Comparison of ENCODE assay signal across 31 cellular contexts in genomic region chr22:30925667-30926066, GRCh38.
"Had no signal": no experiment of that assay in that cellular context is flagged by ENCODE, and none has a peak within 500 bp of the region (broad histone marks: within the 10 kb centered on the region; RNA-seq: fewer than 3 reads in every experiment).

No MANE protein-coding gene starts in this region.

- H3K9me3 ChIP-seq: adrenal gland, body of pancreas, breast epithelium, SJCRH30 had no signal

- H3K9ac ChIP-seq: KMS-11 had no signal

- H3K4me2 ChIP-seq: KMS-11, PC-9 had no signal

- H3K27me3 Mint-ChIP-seq: activated CD4-positive, alpha-beta T cell treated with anti-CD3 and anti-CD28 coated beads, Interleukin-2, amount 10 ng/mL, durations not matched to agents 24 days and 14 days; activated CD8-positive, alpha-beta T cell treated with anti-CD3 and anti-CD28 coated beads for 36 hours; activated T-helper 17 cell treated with anti-CD3 and anti-CD28 coated beads, Interleukin-2, amount 50 U/mL, for 72 hours had no signal

- DNase-seq: activated CD4-positive, alpha-beta T cell treated with anti-CD3 and anti-CD28 coated beads, Interleukin-2, amount 10 ng/mL, durations not matched to agents 24 days and 14 days; activated CD4-positive, alpha-beta T cell treated with anti-CD3 and anti-CD28 coated beads, Interleukin-2, amount 50 U/mL, for 4 hours; activated CD8-positive, alpha-beta T cell treated with anti-CD3 and anti-CD28 coated beads for 36 hours; activated effector memory CD4-positive, alpha-beta T cell treated with anti-CD3 and anti-CD28 coated beads, Interleukin-2, amount 50 U/mL, for 16 hours; activated naive CD4-positive, alpha-beta T cell; activated T-cell treated with anti-CD3 and anti-CD28 coated beads for 4 hours; activated T-cell treated with anti-CD3 and anti-CD28 coated beads, Interleukin-2, amount 50 U/mL, for 48 hours; body of pancreas; caudate nucleus; cerebellar nuclear complex; NCI-H1092 treated with DMSO at 0.1 percent for 48 hours; NCI-H1417; NCI-H146; NCI-H187; NCI-H2029 treated with DMSO at 0.1 percent for 48 hours; NCI-H2107; NCI-H2171; NCI-H510A; NCI-H526; NCI-H748 treated with DMSO at 0.1 percent for 48 hours; NK-92 treated with Interleukin-12 subunit alpha and Interleukin-12 subunit beta, amount 100 ng/mL, for 24 hours; PC-9; Right ventricle myocardium superior; SJCRH30 had no signal

- H2AFZ ChIP-seq: PC-9 had no signal

- H3K27ac Mint-ChIP-seq: activated CD8-positive, alpha-beta T cell treated with anti-CD3 and anti-CD28 coated beads for 36 hours; T-helper 2 cell treated with Interferon-gamma antibody and Interleukin-4, amounts not matched to agents 5 μg/mL and 100 μg/mL, for 36 hours had no signal

- H3K27ac ChIP-seq: adrenal gland, body of pancreas, breast epithelium, KMS-11, PC-9, SJCRH30 had no signal

- H3K4me3 ChIP-seq: adrenal gland, body of pancreas, breast epithelium, PC-9, SJCRH30, SK-N-MC had no signal

- H3K9me3 Mint-ChIP-seq: activated CD8-positive, alpha-beta T cell treated with anti-CD3 and anti-CD28 coated beads for 36 hours; activated naive CD4-positive, alpha-beta T cell treated with anti-CD3 and anti-CD28 coated beads, Interleukin-2, amount 50 U/mL, for 72 hours; activated T-helper 17 cell treated with anti-CD3 and anti-CD28 coated beads, Interleukin-2, amount 50 U/mL, for 72 hours; T-helper 2 cell treated with Interferon-gamma antibody and Interleukin-4, amounts not matched to agents 5 μg/mL and 100 μg/mL, for 36 hours had no signal

- H3K4me3 Mint-ChIP-seq: activated CD4-positive, alpha-beta T cell treated with anti-CD3 and anti-CD28 coated beads, Interleukin-2, amount 10 ng/mL, durations not matched to agents 24 days and 14 days; activated CD8-positive, alpha-beta T cell treated with anti-CD3 and anti-CD28 coated beads for 36 hours; activated T-helper 17 cell treated with anti-CD3 and anti-CD28 coated beads, Interleukin-2, amount 50 U/mL, for 72 hours; T-helper 2 cell treated with Interferon-gamma antibody and Interleukin-4, amounts not matched to agents 5 μg/mL and 100 μg/mL, for 36 hours had no signal

- H3K27me3 ChIP-seq: adrenal gland, body of pancreas, breast epithelium, SJCRH30 had no signal

- ATAC-seq: activated CD8-positive, alpha-beta T cell treated with anti-CD3 and anti-CD28 coated beads for 36 hours; activated naive CD4-positive, alpha-beta T cell treated with anti-CD3 and anti-CD28 coated beads, Interleukin-2, amount 50 U/mL, for 72 hours; activated T-helper 17 cell treated with anti-CD3 and anti-CD28 coated beads, Interleukin-2, amount 50 U/mL, for 72 hours; body of pancreas had no signal

- H3K4me1 ChIP-seq: breast epithelium, SJCRH30 had no signal
